In genomic region chr11:22657101-22657694, GRCh38 we compare ENCODE assay signal across 8 cellular contexts. TPM values are rescaled to one million over a fixed set of nuclear protein-coding genes. Genes with fewer than 3 reads are reported as not detected.
DNase-seq lines count a peak whose midpoint lies in the region; ATAC-seq and TF ChIP-seq lines count a peak whose summit lies in the region.

No MANE protein-coding gene starts in this region.

- H3K4me3 ChIP-seq in transverse colon = no peak overlapping the region

- ATAC-seq in GM18520 (IDR thresholded peaks at IDR 0.05; ENCODE audit: unreplicated experiment) (peak; percentile 88), GM21576 (IDR thresholded peaks at IDR 0.05; ENCODE audit: unreplicated experiment) (peak; percentile 98), HG03469 (IDR thresholded peaks at IDR 0.05; ENCODE audit: unreplicated experiment) (peak; percentile 96), memory B cell (ENCODE audit: low read depth) (peak; percentile 61)

- no peaks in the 10 kb centered on the region for H3K9me3 ChIP-seq in transverse colon

- no peaks in the 10 kb centered on the region for H3K36me3 ChIP-seq in transverse colon

- in situ Hi-C loops in transverse colon (cut with MboI; ENCODE audit: low pct_ligation_motif_present in 1 of 4, low pct_unique_long_range_greater_than_20kb in 1 of 4, low sequenced_read_pairs in 3 of 4) = no loop called here

- no peaks in the 10 kb centered on the region for H3K4me1 ChIP-seq in transverse colon

- peaks cover 8% of the 10 kb centered on the region for H3K36me3 Mint-ChIP-seq in memory B cell

- no peak overlapping the region for H3K4me3 Mint-ChIP-seq in memory B cell

- TF ChIP-seq CTCF in transverse colon (IDR thresholded peaks at IDR 0.05) = no peak

- no peaks in the 10 kb centered on the region for H3K27me3 ChIP-seq in transverse colon

- H3K27ac ChIP-seq in transverse colon = no peak overlapping the region

- no peak for TF ChIP-seq POLR2A in transverse colon (IDR thresholded peaks at IDR 0.05)

- H3K9me3 Mint-ChIP-seq in memory B cell = no peaks in the 10 kb centered on the region

- DNase-seq in memory B cell (ENCODE audit: low spot score in 2 of 2) = no peak
- DNase-seq in OCI-M2 (lab: John Stamatoyannopoulos, UW; ENCODE audit: unreplicated experiment) = no peak
- DNase-seq in GM19240 (ENCODE audit: insufficient read length, low spot score) = no peak
- DNase-seq in D341Med (ENCODE audit: low spot score) = no peak
- DNase-seq in transverse colon = no peak

- no peak overlapping the region for H3K27ac Mint-ChIP-seq in memory B cell

- no peak for TF ChIP-seq EP300 in transverse colon (IDR thresholded peaks at IDR 0.05; ENCODE audit: low read depth)

- intact Hi-C loops in transverse colon (cut with DNase I; ENCODE audit: low total_unique reads) = no loop called here

- 52% methylated on average over 1 of the region's 1 CpG; no CpG with 5 or more reads in 1 of the 2 donors for WGBS in transverse colon (ENCODE audit: low coverage in 1 of 2), 2 donors

- H3K27me3 Mint-ChIP-seq in memory B cell = peaks cover 3% of the 10 kb centered on the region

- H3K4me1 Mint-ChIP-seq in memory B cell = peaks cover 8% of the 10 kb centered on the region

RNA-seq across cellular contexts. Expression of gene GAS2, which starts 9.2 kb away (rescaled TPM):
- total RNA-seq in transverse colon = 1 to 10 TPM in 3 of 4 donors, not detected in 1; 2.2 to 8.3 (median 4.2) TPM

RNA-seq across cellular contexts. Expression of gene FANCF, which starts 31.6 kb away (rescaled TPM):
- 10 to 100 TPM in 1 of 4 donors, 1 to 10 TPM in 3; 2.2 to 10.9 (median 7.0) TPM for total RNA-seq in transverse colon
